2 cellular contexts compared by ENCODE assay signal in the genomic region with DNA sequence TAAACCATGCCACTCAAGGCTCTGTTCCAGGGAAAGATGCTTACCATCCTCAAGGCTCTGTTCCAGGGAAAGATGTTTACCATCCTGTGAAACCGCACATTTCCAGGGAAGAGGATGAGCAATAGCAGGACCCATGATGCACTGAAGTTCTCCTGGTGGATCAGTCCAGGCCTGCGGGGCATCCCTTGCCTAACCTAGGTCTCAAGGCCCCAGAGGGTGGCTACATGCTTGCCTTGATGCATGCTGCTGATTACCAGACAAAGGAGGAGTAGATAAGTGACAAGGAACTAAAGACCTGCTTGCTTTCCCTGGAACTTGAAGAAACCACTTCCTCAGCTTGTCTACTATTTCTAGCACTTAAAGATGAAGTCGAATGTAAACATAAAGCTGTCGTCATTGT.
TF ChIP-seq lines count a peak whose summit lies in the region.

No MANE protein-coding gene starts in this region.

TF ChIP-seq in WTC11, 78 proteins besides CTCF, POLR2A, EP300 and RAD21 (continued from another document):
- TF ChIP-seq, protein P1, sequence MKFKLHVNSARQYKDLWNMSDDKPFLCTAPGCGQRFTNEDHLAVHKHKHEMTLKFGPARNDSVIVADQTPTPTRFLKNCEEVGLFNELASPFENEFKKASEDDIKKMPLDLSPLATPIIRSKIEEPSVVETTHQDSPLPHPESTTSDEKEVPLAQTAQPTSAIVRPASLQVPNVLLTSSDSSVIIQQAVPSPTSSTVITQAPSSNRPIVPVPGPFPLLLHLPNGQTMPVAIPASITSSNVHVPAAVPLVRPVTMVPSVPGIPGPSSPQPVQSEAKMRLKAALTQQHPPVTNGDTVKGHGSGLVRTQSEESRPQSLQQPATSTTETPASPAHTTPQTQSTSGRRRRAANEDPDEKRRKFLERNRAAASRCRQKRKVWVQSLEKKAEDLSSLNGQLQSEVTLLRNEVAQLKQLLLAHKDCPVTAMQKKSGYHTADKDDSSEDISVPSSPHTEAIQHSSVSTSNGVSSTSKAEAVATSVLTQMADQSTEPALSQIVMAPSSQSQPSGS (CRISPR knock-in tag; IDR thresholded peaks at IDR 0.05; ENCODE audit: borderline replicate concordance, low read depth), result no peak
- TF ChIP-seq, protein P2, sequence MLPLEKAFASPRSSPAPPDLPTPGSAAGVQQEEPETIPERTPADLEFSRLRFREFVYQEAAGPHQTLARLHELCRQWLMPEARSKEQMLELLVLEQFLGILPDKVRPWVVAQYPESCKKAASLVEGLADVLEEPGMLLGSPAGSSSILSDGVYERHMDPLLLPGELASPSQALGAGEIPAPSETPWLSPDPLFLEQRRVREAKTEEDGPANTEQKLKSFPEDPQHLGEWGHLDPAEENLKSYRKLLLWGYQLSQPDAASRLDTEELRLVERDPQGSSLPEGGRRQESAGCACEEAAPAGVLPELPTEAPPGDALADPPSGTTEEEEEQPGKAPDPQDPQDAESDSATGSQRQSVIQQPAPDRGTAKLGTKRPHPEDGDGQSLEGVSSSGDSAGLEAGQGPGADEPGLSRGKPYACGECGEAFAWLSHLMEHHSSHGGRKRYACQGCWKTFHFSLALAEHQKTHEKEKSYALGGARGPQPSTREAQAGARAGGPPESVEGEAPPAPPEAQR (CRISPR knock-in tag; IDR thresholded peaks at IDR 0.05), result no peak
- TF ChIP-seq ZBTB21 (CRISPR knock-in tag; IDR thresholded peaks at IDR 0.05; ENCODE audit: borderline replicate concordance) (no peak), JUN (CRISPR knock-in tag; IDR thresholded peaks at IDR 0.05) (no peak)

TF ChIP-seq in HepG2, 621 proteins besides CTCF, POLR2A, EP300 and RAD21 (continued from another document):
- TF ChIP-seq, protein P3, sequence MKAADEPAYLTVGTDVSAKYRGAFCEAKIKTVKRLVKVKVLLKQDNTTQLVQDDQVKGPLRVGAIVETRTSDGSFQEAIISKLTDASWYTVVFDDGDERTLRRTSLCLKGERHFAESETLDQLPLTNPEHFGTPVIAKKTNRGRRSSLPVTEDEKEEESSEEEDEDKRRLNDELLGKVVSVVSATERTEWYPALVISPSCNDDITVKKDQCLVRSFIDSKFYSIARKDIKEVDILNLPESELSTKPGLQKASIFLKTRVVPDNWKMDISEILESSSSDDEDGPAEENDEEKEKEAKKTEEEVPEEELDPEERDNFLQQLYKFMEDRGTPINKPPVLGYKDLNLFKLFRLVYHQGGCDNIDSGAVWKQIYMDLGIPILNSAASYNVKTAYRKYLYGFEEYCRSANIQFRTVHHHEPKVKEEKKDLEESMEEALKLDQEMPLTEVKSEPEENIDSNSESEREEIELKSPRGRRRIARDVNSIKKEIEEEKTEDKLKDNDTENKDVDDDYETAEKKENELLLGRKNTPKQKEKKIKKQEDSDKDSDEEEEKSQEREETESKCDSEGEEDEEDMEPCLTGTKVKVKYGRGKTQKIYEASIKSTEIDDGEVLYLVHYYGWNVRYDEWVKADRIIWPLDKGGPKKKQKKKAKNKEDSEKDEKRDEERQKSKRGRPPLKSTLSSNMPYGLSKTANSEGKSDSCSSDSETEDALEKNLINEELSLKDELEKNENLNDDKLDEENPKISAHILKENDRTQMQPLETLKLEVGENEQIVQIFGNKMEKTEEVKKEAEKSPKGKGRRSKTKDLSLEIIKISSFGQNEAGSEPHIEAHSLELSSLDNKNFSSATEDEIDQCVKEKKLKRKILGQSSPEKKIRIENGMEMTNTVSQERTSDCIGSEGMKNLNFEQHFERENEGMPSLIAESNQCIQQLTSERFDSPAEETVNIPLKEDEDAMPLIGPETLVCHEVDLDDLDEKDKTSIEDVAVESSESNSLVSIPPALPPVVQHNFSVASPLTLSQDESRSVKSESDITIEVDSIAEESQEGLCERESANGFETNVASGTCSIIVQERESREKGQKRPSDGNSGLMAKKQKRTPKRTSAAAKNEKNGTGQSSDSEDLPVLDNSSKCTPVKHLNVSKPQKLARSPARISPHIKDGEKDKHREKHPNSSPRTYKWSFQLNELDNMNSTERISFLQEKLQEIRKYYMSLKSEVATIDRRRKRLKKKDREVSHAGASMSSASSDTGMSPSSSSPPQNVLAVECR (CRISPR knock-in tag; IDR thresholded peaks at IDR 0.05; ENCODE audit: borderline replicate concordance), result no peak
- no peak for TF ChIP-seq ZNF674 (CRISPR knock-in tag; IDR thresholded peaks at IDR 0.05; ENCODE audit: low read depth)
- no peak for TF ChIP-seq RBM39 (IDR thresholded peaks at IDR 0.05; ENCODE audit: low read depth, low read length, poor library complexity, severe bottlenecking)
- TF ChIP-seq ZNF660 (CRISPR knock-in tag; IDR thresholded peaks at IDR 0.05; ENCODE audit: borderline replicate concordance, low read depth), result no peak
- no peak for TF ChIP-seq DPF2 (CRISPR knock-in tag; IDR thresholded peaks at IDR 0.05; ENCODE audit: borderline replicate concordance, low read depth)
- no peak for TF ChIP-seq ZNF788 (CRISPR knock-in tag; IDR thresholded peaks at IDR 0.05; ENCODE audit: borderline replicate concordance)
- TF ChIP-seq, protein P4, sequence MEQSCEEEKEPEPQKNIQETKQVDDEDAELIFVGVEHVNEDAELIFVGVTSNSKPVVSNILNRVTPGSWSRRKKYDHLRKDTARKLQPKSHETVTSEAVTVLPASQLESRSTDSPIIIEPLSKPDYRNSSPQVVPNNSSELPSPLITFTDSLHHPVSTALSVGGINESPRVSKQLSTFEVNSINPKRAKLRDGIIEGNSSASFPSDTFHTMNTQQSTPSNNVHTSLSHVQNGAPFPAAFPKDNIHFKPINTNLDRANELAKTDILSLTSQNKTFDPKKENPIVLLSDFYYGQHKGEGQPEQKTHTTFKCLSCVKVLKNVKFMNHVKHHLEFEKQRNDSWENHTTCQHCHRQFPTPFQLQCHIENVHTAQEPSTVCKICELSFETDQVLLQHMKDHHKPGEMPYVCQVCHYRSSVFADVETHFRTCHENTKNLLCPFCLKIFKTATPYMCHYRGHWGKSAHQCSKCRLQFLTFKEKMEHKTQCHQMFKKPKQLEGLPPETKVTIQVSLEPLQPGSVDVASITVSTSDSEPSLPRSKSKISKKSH (CRISPR knock-in tag; IDR thresholded peaks at IDR 0.05; ENCODE audit: borderline replicate concordance), result no peak
TF ChIP-seq in HepG2: peak in this region for 0.
